ENCODE assay signal across 1 cellular context in the genomic region with DNA sequence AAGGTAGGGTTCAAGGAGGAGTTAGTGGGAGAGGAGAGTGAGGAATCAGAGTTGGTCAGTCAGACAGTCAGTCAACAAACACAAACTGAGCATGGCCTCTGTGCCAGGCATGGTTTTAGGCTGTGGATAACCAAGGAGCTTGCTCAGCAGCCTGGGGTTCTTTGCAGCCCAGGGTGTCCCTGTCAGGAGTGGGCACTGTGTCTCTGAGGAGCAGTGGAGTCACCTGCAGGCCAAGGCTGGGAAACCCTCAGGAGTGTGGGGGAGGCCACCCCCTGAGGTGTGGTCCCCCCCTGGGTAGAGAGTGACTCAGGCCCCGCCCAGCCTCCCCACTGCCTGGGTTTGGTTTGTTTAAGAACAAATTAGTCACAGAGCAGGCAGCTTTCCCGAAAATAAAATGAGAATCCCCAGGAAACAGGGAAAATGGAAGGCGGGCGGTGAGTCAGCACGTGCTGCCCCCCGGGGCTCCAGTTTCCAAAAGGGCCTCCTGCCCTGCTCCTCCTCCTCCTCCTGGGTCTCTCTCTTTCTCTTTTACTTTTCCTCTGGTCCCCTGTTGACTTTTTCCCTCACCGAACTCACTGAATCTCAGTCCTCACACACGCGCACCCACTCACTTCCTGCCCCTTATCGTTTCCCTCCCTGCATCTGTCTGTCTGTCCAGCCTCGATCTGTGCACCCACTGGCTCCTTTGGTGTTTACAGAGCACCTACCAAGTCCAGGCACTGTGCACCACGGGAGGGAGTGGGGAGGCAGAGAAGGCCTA.
TF ChIP-seq lines count a peak whose summit lies in the region.

No MANE protein-coding gene starts in this region.

TF ChIP-seq in K562, 482 proteins besides CTCF, POLR2A, EP300 and RAD21 (continued from another document and continues in another):
- TF ChIP-seq, protein P1, sequence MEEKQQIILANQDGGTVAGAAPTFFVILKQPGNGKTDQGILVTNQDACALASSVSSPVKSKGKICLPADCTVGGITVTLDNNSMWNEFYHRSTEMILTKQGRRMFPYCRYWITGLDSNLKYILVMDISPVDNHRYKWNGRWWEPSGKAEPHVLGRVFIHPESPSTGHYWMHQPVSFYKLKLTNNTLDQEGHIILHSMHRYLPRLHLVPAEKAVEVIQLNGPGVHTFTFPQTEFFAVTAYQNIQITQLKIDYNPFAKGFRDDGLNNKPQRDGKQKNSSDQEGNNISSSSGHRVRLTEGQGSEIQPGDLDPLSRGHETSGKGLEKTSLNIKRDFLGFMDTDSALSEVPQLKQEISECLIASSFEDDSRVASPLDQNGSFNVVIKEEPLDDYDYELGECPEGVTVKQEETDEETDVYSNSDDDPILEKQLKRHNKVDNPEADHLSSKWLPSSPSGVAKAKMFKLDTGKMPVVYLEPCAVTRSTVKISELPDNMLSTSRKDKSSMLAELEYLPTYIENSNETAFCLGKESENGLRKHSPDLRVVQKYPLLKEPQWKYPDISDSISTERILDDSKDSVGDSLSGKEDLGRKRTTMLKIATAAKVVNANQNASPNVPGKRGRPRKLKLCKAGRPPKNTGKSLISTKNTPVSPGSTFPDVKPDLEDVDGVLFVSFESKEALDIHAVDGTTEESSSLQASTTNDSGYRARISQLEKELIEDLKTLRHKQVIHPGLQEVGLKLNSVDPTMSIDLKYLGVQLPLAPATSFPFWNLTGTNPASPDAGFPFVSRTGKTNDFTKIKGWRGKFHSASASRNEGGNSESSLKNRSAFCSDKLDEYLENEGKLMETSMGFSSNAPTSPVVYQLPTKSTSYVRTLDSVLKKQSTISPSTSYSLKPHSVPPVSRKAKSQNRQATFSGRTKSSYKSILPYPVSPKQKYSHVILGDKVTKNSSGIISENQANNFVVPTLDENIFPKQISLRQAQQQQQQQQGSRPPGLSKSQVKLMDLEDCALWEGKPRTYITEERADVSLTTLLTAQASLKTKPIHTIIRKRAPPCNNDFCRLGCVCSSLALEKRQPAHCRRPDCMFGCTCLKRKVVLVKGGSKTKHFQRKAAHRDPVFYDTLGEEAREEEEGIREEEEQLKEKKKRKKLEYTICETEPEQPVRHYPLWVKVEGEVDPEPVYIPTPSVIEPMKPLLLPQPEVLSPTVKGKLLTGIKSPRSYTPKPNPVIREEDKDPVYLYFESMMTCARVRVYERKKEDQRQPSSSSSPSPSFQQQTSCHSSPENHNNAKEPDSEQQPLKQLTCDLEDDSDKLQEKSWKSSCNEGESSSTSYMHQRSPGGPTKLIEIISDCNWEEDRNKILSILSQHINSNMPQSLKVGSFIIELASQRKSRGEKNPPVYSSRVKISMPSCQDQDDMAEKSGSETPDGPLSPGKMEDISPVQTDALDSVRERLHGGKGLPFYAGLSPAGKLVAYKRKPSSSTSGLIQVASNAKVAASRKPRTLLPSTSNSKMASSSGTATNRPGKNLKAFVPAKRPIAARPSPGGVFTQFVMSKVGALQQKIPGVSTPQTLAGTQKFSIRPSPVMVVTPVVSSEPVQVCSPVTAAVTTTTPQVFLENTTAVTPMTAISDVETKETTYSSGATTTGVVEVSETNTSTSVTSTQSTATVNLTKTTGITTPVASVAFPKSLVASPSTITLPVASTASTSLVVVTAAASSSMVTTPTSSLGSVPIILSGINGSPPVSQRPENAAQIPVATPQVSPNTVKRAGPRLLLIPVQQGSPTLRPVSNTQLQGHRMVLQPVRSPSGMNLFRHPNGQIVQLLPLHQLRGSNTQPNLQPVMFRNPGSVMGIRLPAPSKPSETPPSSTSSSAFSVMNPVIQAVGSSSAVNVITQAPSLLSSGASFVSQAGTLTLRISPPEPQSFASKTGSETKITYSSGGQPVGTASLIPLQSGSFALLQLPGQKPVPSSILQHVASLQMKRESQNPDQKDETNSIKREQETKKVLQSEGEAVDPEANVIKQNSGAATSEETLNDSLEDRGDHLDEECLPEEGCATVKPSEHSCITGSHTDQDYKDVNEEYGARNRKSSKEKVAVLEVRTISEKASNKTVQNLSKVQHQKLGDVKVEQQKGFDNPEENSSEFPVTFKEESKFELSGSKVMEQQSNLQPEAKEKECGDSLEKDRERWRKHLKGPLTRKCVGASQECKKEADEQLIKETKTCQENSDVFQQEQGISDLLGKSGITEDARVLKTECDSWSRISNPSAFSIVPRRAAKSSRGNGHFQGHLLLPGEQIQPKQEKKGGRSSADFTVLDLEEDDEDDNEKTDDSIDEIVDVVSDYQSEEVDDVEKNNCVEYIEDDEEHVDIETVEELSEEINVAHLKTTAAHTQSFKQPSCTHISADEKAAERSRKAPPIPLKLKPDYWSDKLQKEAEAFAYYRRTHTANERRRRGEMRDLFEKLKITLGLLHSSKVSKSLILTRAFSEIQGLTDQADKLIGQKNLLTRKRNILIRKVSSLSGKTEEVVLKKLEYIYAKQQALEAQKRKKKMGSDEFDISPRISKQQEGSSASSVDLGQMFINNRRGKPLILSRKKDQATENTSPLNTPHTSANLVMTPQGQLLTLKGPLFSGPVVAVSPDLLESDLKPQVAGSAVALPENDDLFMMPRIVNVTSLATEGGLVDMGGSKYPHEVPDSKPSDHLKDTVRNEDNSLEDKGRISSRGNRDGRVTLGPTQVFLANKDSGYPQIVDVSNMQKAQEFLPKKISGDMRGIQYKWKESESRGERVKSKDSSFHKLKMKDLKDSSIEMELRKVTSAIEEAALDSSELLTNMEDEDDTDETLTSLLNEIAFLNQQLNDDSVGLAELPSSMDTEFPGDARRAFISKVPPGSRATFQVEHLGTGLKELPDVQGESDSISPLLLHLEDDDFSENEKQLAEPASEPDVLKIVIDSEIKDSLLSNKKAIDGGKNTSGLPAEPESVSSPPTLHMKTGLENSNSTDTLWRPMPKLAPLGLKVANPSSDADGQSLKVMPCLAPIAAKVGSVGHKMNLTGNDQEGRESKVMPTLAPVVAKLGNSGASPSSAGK (IDR thresholded peaks at IDR 0.05) = peak; percentile 77
- TF ChIP-seq GATAD2A (IDR thresholded peaks at IDR 0.05) (0 out of 2 replicates have a peak, but pooled peaks have one; percentile 34), ZNF253 (CRISPR knock-in tag; conservative IDR thresholded peaks at IDR 0.05) (no peak), TAF9B (IDR thresholded peaks at IDR 0.05; ENCODE audit: partially characterized antibody) (no peak), NR2C1 (IDR thresholded peaks at IDR 0.05) (no peak), NR2C1 (tag; IDR thresholded peaks at IDR 0.05) (0 out of 2 replicates have a peak, but pooled peaks have one; percentile 34), FOSL1 (tag; conservative IDR thresholded peaks at IDR 0.05) (peak; percentile 86), EP400 (IDR thresholded peaks at IDR 0.05) (peak; percentile 63; the same call in 1 of the 2 replicates), HDGF (IDR thresholded peaks at IDR 0.05) (0 out of 2 replicates have a peak, but pooled peaks have one; percentile 46), ARNT (IDR thresholded peaks at IDR 0.05) (peak in 1 of 2 experiments; percentile 70; a peak in 1 of 4 replicates), HDAC1 (IDR thresholded peaks at IDR 0.05) (peak; percentile 87 to 97), ZNF551 (CRISPR knock-in tag; IDR thresholded peaks at IDR 0.05) (no peak), ZNF76 (CRISPR knock-in tag; IDR thresholded peaks at IDR 0.05; ENCODE audit: borderline replicate concordance) (peak; percentile 68; the same call in 1 of the 2 replicates), CTBP1 (IDR thresholded peaks at IDR 0.05; ENCODE audit: borderline replicate concordance) (peak; percentile 36; the same call in 1 of the 2 replicates), BACH1 (tag; IDR thresholded peaks at IDR 0.05) (no peak), SETDB1 (IDR thresholded peaks at IDR 0.05; ENCODE audit: low read length) (no peak), HDAC6 (IDR thresholded peaks at IDR 0.05; ENCODE audit: low read depth, low read length) (no peak), MAZ (CRISPR knock-in tag; conservative IDR thresholded peaks at IDR 0.05 in 1 of 2, IDR thresholded peaks at IDR 0.05 in 1 of 2) (peak in 1 of 2 experiments; percentile 54; a peak in 2 of 4 replicates), ZNF316 (IDR thresholded peaks at IDR 0.05) (0 out of 2 replicates have a peak, but pooled peaks have one; percentile 6), C11orf30 (IDR thresholded peaks at IDR 0.05; ENCODE audit: low read depth) (peak; percentile 29; the same call in 1 of the 2 replicates), KLF16 (IDR thresholded peaks at IDR 0.05) (peak; percentile 46), KLF6 (CRISPR knock-in tag; IDR thresholded peaks at IDR 0.05; ENCODE audit: borderline replicate concordance) (0 out of 2 replicates have a peak, but pooled peaks have one; percentile 7), RBM25 (IDR thresholded peaks at IDR 0.05; ENCODE audit: low read depth, low read length, severe bottlenecking) (peak; percentile 69), POLR2AphosphoS5 (IDR thresholded peaks at IDR 0.05; ENCODE audit: control insufficient read depth, insufficient read depth, low read depth, low read length) (peak; percentile 78), SMARCC2 (IDR thresholded peaks at IDR 0.05; ENCODE audit: low read depth) (0 out of 2 replicates have a peak, but pooled peaks have one; percentile 59), HMG20A (CRISPR knock-in tag; conservative IDR thresholded peaks at IDR 0.05) (no peak), SRF (CRISPR knock-in tag; IDR thresholded peaks at IDR 0.05) (no peak), IFI16 (CRISPR knock-in tag; IDR thresholded peaks at IDR 0.05) (no peak), TGIF2 (CRISPR knock-in tag; IDR thresholded peaks at IDR 0.05) (no peak), NEUROD1 (IDR thresholded peaks at IDR 0.05; ENCODE audit: borderline replicate concordance, low read depth, low read length, partially characterized antibody) (no peak), NFIC (IDR thresholded peaks at IDR 0.05) (peak; percentile 84)
- TF ChIP-seq, protein P2, sequence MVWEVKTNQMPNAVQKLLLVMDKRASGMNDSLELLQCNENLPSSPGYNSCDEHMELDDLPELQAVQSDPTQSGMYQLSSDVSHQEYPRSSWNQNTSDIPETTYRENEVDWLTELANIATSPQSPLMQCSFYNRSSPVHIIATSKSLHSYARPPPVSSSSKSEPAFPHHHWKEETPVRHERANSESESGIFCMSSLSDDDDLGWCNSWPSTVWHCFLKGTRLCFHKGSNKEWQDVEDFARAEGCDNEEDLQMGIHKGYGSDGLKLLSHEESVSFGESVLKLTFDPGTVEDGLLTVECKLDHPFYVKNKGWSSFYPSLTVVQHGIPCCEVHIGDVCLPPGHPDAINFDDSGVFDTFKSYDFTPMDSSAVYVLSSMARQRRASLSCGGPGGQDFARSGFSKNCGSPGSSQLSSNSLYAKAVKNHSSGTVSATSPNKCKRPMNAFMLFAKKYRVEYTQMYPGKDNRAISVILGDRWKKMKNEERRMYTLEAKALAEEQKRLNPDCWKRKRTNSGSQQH (CRISPR knock-in tag; IDR thresholded peaks at IDR 0.05) = peak; percentile 82; the same call in 1 of the 2 replicates
- TF ChIP-seq, protein P3, sequence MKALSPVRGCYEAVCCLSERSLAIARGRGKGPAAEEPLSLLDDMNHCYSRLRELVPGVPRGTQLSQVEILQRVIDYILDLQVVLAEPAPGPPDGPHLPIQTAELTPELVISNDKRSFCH (CRISPR knock-in tag; IDR thresholded peaks at IDR 0.05) = no peak
- TF ChIP-seq, protein P3 (tag; IDR thresholded peaks at IDR 0.05) = 0 out of 2 replicates have a peak, but pooled peaks have one; percentile 20
- TF ChIP-seq, protein P4, sequence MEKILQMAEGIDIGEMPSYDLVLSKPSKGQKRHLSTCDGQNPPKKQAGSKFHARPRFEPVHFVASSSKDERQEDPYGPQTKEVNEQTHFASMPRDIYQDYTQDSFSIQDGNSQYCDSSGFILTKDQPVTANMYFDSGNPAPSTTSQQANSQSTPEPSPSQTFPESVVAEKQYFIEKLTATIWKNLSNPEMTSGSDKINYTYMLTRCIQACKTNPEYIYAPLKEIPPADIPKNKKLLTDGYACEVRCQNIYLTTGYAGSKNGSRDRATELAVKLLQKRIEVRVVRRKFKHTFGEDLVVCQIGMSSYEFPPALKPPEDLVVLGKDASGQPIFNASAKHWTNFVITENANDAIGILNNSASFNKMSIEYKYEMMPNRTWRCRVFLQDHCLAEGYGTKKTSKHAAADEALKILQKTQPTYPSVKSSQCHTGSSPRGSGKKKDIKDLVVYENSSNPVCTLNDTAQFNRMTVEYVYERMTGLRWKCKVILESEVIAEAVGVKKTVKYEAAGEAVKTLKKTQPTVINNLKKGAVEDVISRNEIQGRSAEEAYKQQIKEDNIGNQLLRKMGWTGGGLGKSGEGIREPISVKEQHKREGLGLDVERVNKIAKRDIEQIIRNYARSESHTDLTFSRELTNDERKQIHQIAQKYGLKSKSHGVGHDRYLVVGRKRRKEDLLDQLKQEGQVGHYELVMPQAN (IDR thresholded peaks at IDR 0.05; ENCODE audit: borderline replicate concordance) = no peak
- TF ChIP-seq, protein P5, sequence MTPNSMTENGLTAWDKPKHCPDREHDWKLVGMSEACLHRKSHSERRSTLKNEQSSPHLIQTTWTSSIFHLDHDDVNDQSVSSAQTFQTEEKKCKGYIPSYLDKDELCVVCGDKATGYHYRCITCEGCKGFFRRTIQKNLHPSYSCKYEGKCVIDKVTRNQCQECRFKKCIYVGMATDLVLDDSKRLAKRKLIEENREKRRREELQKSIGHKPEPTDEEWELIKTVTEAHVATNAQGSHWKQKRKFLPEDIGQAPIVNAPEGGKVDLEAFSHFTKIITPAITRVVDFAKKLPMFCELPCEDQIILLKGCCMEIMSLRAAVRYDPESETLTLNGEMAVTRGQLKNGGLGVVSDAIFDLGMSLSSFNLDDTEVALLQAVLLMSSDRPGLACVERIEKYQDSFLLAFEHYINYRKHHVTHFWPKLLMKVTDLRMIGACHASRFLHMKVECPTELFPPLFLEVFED (CRISPR knock-in tag; conservative IDR thresholded peaks at IDR 0.05) = peak; percentile 61; the same call in 1 of the 2 replicates
- TF ChIP-seq, protein P6, sequence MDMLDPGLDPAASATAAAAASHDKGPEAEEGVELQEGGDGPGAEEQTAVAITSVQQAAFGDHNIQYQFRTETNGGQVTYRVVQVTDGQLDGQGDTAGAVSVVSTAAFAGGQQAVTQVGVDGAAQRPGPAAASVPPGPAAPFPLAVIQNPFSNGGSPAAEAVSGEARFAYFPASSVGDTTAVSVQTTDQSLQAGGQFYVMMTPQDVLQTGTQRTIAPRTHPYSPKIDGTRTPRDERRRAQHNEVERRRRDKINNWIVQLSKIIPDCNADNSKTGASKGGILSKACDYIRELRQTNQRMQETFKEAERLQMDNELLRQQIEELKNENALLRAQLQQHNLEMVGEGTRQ (CRISPR knock-in tag; IDR thresholded peaks at IDR 0.05) = no peak
- TF ChIP-seq, protein P7, sequence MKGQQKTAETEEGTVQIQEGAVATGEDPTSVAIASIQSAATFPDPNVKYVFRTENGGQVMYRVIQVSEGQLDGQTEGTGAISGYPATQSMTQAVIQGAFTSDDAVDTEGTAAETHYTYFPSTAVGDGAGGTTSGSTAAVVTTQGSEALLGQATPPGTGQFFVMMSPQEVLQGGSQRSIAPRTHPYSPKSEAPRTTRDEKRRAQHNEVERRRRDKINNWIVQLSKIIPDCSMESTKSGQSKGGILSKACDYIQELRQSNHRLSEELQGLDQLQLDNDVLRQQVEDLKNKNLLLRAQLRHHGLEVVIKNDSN (CRISPR knock-in tag; IDR thresholded peaks at IDR 0.05) = no peak
- TF ChIP-seq, protein P8, sequence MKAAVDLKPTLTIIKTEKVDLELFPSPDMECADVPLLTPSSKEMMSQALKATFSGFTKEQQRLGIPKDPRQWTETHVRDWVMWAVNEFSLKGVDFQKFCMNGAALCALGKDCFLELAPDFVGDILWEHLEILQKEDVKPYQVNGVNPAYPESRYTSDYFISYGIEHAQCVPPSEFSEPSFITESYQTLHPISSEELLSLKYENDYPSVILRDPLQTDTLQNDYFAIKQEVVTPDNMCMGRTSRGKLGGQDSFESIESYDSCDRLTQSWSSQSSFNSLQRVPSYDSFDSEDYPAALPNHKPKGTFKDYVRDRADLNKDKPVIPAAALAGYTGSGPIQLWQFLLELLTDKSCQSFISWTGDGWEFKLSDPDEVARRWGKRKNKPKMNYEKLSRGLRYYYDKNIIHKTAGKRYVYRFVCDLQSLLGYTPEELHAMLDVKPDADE (conservative IDR thresholded peaks at IDR 0.05; ENCODE audit: control insufficient read depth, low read depth, low read length) = 0 out of 2 replicates have a peak, but pooled peaks have one; percentile 50
